Comparison of ENCODE assay signal across 8 cellular contexts in genomic region chr2:127637725-127638252, GRCh38. TPM values are rescaled to one million over a fixed set of nuclear protein-coding genes. Genes with fewer than 3 reads are reported as not detected.
A peak's percentile ranks its signal among the peaks of the same experiment; 100 is the strongest.
DNase-seq lines count a peak whose midpoint lies in the region; ATAC-seq, FAIRE-seq and TF ChIP-seq lines count a peak whose summit lies in the region.

No MANE protein-coding gene starts in this region.

- TF ChIP-seq CTCF in AG10803 (conservative IDR thresholded peaks at IDR 0.05; ENCODE audit: low read length) (no peak), thoracic aorta (IDR thresholded peaks at IDR 0.05) (no peak)

- H3K27ac ChIP-seq in iPS-18a (ENCODE audit: low read length) (no peak overlapping the region), thoracic aorta (peak overlapping the region; percentile 86)

- peak; percentile 54 for FAIRE-seq in HTR-8/SVneo (lab: Jason Lieb, UNC)

- H3K27me3 ChIP-seq in iPS-18a (ENCODE audit: control insufficient read depth, insufficient read depth, low read length) (no peaks in the 10 kb centered on the region), thoracic aorta (replicated peaks; ENCODE audit: insufficient read depth) (no peaks in the 10 kb centered on the region)

- no peaks in the 10 kb centered on the region for H3K36me3 ChIP-seq in iPS-18a (ENCODE audit: control insufficient read depth, low read depth, low read length)
- peaks cover 30% of the 10 kb centered on the region for H3K36me3 ChIP-seq in thoracic aorta

- ATAC-seq in thoracic aorta (ENCODE audit: insufficient number of reproducible peaks, low FRiP score, low read depth) (peak; percentile 9), HG03469 (IDR thresholded peaks at IDR 0.05; ENCODE audit: unreplicated experiment) (no peak), HG03196 (IDR thresholded peaks at IDR 0.05; ENCODE audit: unreplicated experiment) (no peak)

- H3K4me3 ChIP-seq in AG10803 (ENCODE audit: low read length), result no peak overlapping the region
- peak overlapping the region; percentile 14 for H3K4me3 ChIP-seq in iPS-18a (ENCODE audit: low read length)
- H3K4me3 ChIP-seq in thoracic aorta, result no peak overlapping the region

- H3K9me3 ChIP-seq in iPS-18a (ENCODE audit: control insufficient read depth, low read depth, low read length) (no peaks in the 10 kb centered on the region), thoracic aorta (no peaks in the 10 kb centered on the region)

- H3K4me1 ChIP-seq in iPS-18a (ENCODE audit: control insufficient read depth, low read depth, low read length) (peaks cover 5% of the 10 kb centered on the region), thoracic aorta (ENCODE audit: control insufficient read depth in 1 of 2, low read depth in 2 of 2) (peaks cover 24 to 46% of the 10 kb centered on the region in 2 donors)

- no peak overlapping the region for H3K9ac ChIP-seq in iPS-18a (ENCODE audit: low read length)

- DNase-seq in AG10803 (ENCODE audit: low read depth) (peak; percentile 82), HTR-8/SVneo (ENCODE audit: insufficient read length, low spot score) (peak; percentile 77), amniotic epithelial cell (ENCODE audit: low read depth) (peak; percentile 78), thoracic aorta (ENCODE audit: low spot score) (no peak), nucleus accumbens (lab: John Stamatoyannopoulos, UW) (no peak)

RNA-seq across cellular contexts. Expression of gene GPR17, which starts 8.2 kb away (rescaled TPM):
- not detected for total RNA-seq in thoracic aorta

RNA-seq across cellular contexts. Expression of gene LIMS2, which starts 37.5 kb away (rescaled TPM):
- total RNA-seq in thoracic aorta, result 100 to 1,000 TPM; 177 to 246 TPM

Comparison
In these comparisons a context has a peak if more than half of its experiments do, and no peak if none do; other contexts are left out.
1. DNase-seq: peak in AG10803 (single experiment), HTR-8/SVneo (single experiment) and amniotic epithelial cell (single experiment); none in thoracic aorta (single experiment) and nucleus accumbens (0 of 56).